1 cellular context compared by ENCODE assay signal in the genomic region with DNA sequence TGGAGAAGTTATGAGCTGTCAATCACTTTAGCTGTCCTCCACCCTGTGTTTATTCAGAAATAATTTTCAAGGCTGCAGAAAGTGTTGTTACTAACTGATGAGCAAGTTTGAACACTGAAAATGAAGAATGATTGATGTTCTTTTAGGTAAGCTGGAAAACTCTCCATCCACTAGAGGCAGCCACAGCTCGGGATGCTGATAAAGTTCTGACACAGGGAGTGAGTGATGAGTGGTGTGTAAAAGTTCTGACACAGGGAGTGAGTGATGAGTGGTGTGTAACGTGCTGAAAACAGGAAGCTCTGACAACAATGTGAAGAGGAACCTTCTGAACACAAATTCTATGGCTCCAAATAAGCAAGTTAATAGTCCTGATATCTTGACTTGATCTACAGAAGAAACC.
TF ChIP-seq lines count a peak whose summit lies in the region.

No MANE protein-coding gene starts in this region.

TF ChIP-seq in GM23338, 12 proteins besides CTCF, POLR2A, EP300 and RAD21 (continued from another document):
- TF ChIP-seq, protein P1, sequence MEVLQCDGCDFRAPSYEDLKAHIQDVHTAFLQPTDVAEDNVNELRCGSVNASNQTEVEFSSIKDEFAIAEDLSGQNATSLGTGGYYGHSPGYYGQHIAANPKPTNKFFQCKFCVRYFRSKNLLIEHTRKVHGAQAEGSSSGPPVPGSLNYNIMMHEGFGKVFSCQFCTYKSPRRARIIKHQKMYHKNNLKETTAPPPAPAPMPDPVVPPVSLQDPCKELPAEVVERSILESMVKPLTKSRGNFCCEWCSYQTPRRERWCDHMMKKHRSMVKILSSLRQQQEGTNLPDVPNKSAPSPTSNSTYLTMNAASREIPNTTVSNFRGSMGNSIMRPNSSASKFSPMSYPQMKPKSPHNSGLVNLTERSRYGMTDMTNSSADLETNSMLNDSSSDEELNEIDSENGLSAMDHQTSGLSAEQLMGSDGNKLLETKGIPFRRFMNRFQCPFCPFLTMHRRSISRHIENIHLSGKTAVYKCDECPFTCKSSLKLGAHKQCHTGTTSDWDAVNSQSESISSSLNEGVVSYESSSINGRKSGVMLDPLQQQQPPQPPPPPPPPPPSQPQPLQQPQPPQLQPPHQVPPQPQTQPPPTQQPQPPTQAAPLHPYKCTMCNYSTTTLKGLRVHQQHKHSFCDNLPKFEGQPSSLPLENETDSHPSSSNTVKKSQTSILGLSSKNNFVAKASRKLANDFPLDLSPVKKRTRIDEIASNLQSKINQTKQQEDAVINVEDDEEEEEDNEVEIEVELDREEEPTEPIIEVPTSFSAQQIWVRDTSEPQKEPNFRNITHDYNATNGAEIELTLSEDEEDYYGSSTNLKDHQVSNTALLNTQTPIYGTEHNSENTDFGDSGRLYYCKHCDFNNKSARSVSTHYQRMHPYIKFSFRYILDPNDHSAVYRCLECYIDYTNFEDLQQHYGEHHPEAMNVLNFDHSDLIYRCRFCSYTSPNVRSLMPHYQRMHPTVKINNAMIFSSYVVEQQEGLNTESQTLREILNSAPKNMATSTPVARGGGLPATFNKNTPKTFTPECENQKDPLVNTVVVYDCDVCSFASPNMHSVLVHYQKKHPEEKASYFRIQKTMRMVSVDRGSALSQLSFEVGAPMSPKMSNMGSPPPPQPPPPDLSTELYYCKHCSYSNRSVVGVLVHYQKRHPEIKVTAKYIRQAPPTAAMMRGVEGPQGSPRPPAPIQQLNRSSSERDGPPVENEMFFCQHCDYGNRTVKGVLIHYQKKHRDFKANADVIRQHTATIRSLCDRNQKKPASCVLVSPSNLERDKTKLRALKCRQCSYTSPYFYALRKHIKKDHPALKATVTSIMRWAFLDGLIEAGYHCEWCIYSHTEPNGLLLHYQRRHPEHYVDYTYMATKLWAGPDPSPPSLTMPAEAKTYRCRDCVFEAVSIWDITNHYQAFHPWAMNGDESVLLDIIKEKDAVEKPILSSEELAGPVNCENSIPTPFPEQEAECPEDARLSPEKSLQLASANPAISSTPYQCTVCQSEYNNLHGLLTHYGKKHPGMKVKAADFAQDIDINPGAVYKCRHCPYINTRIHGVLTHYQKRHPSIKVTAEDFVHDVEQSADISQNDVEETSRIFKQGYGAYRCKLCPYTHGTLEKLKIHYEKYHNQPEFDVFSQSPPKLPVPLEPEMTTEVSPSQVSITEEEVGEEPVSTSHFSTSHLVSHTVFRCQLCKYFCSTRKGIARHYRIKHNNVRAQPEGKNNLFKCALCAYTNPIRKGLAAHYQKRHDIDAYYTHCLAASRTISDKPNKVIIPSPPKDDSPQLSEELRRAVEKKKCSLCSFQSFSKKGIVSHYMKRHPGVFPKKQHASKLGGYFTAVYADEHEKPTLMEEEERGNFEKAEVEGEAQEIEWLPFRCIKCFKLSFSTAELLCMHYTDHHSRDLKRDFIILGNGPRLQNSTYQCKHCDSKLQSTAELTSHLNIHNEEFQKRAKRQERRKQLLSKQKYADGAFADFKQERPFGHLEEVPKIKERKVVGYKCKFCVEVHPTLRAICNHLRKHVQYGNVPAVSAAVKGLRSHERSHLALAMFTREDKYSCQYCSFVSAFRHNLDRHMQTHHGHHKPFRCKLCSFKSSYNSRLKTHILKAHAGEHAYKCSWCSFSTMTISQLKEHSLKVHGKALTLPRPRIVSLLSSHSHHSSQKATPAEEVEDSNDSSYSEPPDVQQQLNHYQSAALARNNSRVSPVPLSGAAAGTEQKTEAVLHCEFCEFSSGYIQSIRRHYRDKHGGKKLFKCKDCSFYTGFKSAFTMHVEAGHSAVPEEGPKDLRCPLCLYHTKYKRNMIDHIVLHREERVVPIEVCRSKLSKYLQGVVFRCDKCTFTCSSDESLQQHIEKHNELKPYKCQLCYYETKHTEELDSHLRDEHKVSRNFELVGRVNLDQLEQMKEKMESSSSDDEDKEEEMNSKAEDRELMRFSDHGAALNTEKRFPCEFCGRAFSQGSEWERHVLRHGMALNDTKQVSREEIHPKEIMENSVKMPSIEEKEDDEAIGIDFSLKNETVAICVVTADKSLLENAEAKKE (CRISPR knock-in tag; IDR thresholded peaks at IDR 0.05): no peak
- TF ChIP-seq EZH2phosphoT487 (IDR thresholded peaks at IDR 0.05; ENCODE audit: unreplicated experiment): no peak
- TF ChIP-seq CREB1 (CRISPR knock-in tag; IDR thresholded peaks at IDR 0.05; ENCODE audit: low read depth): no peak
- TF ChIP-seq REST (IDR thresholded peaks at IDR 0.05; ENCODE audit: unreplicated experiment): no peak
